1 cellular context compared by ENCODE assay signal in genomic region chr11:62260261-62260953, GRCh38.
A peak's percentile ranks its signal among the peaks of the same experiment; 100 is the strongest.
TF ChIP-seq lines count a peak whose summit lies in the region.

No MANE protein-coding gene starts in this region.

TF ChIP-seq in HepG2, 621 proteins besides CTCF, POLR2A, EP300 and RAD21 (continued from another document and continues in another):
- TF ChIP-seq ZHX1 (CRISPR knock-in tag; IDR thresholded peaks at IDR 0.05; ENCODE audit: low read depth) (no peak), EEA1 (CRISPR knock-in tag; IDR thresholded peaks at IDR 0.05; ENCODE audit: borderline replicate concordance) (no peak), TARDBP (CRISPR knock-in tag; IDR thresholded peaks at IDR 0.05) (peak; percentile 90), MTF1 (CRISPR knock-in tag; IDR thresholded peaks at IDR 0.05) (no peak), ARNT (IDR thresholded peaks at IDR 0.05) (no peak), ZBTB4 (CRISPR knock-in tag; IDR thresholded peaks at IDR 0.05; ENCODE audit: borderline replicate concordance) (no peak), TBP (CRISPR knock-in tag; IDR thresholded peaks at IDR 0.05) (no peak), GMEB2 (CRISPR knock-in tag; IDR thresholded peaks at IDR 0.05; ENCODE audit: low read depth) (no peak), ZNF672 (CRISPR knock-in tag; IDR thresholded peaks at IDR 0.05) (no peak), ZBTB38 (CRISPR knock-in tag; IDR thresholded peaks at IDR 0.05) (no peak), ZNF24 (IDR thresholded peaks at IDR 0.05) (no peak), HNF1B (CRISPR knock-in tag; IDR thresholded peaks at IDR 0.05) (no peak), ZFP91 (CRISPR knock-in tag; IDR thresholded peaks at IDR 0.05; ENCODE audit: borderline replicate concordance) (no peak), ZNF619 (CRISPR knock-in tag; IDR thresholded peaks at IDR 0.05) (no peak), GABPA (IDR thresholded peaks at IDR 0.05; ENCODE audit: low read depth, low read length) (no peak), GABPA (CRISPR knock-in tag; IDR thresholded peaks at IDR 0.05; ENCODE audit: low read depth) (peak; percentile 51; the same call in 1 of the 2 replicates), ZBTB2 (CRISPR knock-in tag; IDR thresholded peaks at IDR 0.05; ENCODE audit: low read depth) (no peak), BATF2 (CRISPR knock-in tag; IDR thresholded peaks at IDR 0.05) (no peak), ZNF737 (CRISPR knock-in tag; IDR thresholded peaks at IDR 0.05; ENCODE audit: borderline replicate concordance) (no peak), ZNF280D (CRISPR knock-in tag; IDR thresholded peaks at IDR 0.05) (peak; percentile 75; the same call in 1 of the 2 replicates), SP4 (CRISPR knock-in tag; IDR thresholded peaks at IDR 0.05) (no peak), KLF16 (CRISPR knock-in tag; IDR thresholded peaks at IDR 0.05) (peak in 1 of 2 experiments; percentile 71; a peak in 1 of 4 replicates), ATF7-NPFF (CRISPR knock-in tag; IDR thresholded peaks at IDR 0.05; ENCODE audit: low read depth) (no peak), ZNF460 (CRISPR knock-in tag; IDR thresholded peaks at IDR 0.05; ENCODE audit: borderline replicate concordance) (no peak), RFX1 (IDR thresholded peaks at IDR 0.05) (no peak), PCBP1 (IDR thresholded peaks at IDR 0.05; ENCODE audit: borderline replicate concordance, low read depth, low read length) (no peak), IRF9 (CRISPR knock-in tag; IDR thresholded peaks at IDR 0.05; ENCODE audit: borderline replicate concordance) (no peak), THRA (CRISPR knock-in tag; IDR thresholded peaks at IDR 0.05; ENCODE audit: borderline replicate concordance) (peak; percentile 69; the same call in 1 of the 2 replicates), ZBTB42 (CRISPR knock-in tag; IDR thresholded peaks at IDR 0.05) (no peak), MYPOP (CRISPR knock-in tag; IDR thresholded peaks at IDR 0.05) (peak; percentile 62; the same call in 1 of the 2 replicates), ZNF781 (CRISPR knock-in tag; IDR thresholded peaks at IDR 0.05; ENCODE audit: borderline replicate concordance, not compliant biosample characterization) (no peak), CENPX (CRISPR knock-in tag; IDR thresholded peaks at IDR 0.05) (no peak), ZSCAN12 (CRISPR knock-in tag; IDR thresholded peaks at IDR 0.05) (no peak), ZBTB37 (CRISPR knock-in tag; IDR thresholded peaks at IDR 0.05) (no peak), ZFX (CRISPR knock-in tag; IDR thresholded peaks at IDR 0.05; ENCODE audit: low read depth) (no peak), ZNF674 (CRISPR knock-in tag; IDR thresholded peaks at IDR 0.05; ENCODE audit: low read depth) (no peak)
